Comparison of ENCODE assay signal across 8 cellular contexts in genomic region chr16:19502395-19503131, GRCh38. TPM values are rescaled to one million over a fixed set of nuclear protein-coding genes. Genes with fewer than 3 reads are reported as not detected.
DNase-seq lines count a peak whose midpoint lies in the region; ATAC-seq and TF ChIP-seq lines count a peak whose summit lies in the region.

No MANE protein-coding gene starts in this region.

- peaks cover 7 to 16% of the 10 kb centered on the region in 2 donors for H3K36me3 Mint-ChIP-seq in activated T-cell treated with anti-CD3 and anti-CD28 coated beads, Interleukin-2, amount 50 U/mL, for 72 hours (ENCODE audit: insufficient read depth in 2 of 2)

- H3K4me3 Mint-ChIP-seq in activated T-cell treated with anti-CD3 and anti-CD28 coated beads, Interleukin-2, amount 50 U/mL, for 72 hours, result no peak overlapping the region

- TF ChIP-seq CTCF in Panc1 (IDR thresholded peaks at IDR 0.05), result peak; percentile 93
- peak; percentile 52 to 69 (median 62) for TF ChIP-seq CTCF in tibial nerve (IDR thresholded peaks at IDR 0.05)

- ATAC-seq in Panc1 (peak; percentile 89), HG03378 (IDR thresholded peaks at IDR 0.05; ENCODE audit: unreplicated experiment) (no peak)
- ATAC-seq in activated T-cell treated with anti-CD3 and anti-CD28 coated beads, Interleukin-2, amount 50 U/mL, for 72 hours (replicated peaks in 1 of 2), result peak in 1 of 2 donors; percentile 53

- H3K27ac ChIP-seq in Panc1 (ENCODE audit: low read length) (no peak overlapping the region), tibial nerve (no peak overlapping the region)

- no peaks in the 10 kb centered on the region for H3K4me1 Mint-ChIP-seq in activated T-cell treated with anti-CD3 and anti-CD28 coated beads, Interleukin-2, amount 50 U/mL, for 72 hours (ENCODE audit: low read depth)

- WGBS in tibial nerve, 2 donors, result 92 to 95% methylated on average over 3 of the region's 3 CpGs

- no TSS peak for BruUV-seq in Panc1 (replicated peaks; lab: Mats Ljungman, UMichigan)

- H3K27me3 Mint-ChIP-seq in activated T-cell treated with anti-CD3 and anti-CD28 coated beads, Interleukin-2, amount 50 U/mL, for 72 hours (ENCODE audit: low read depth), result no peaks in the 10 kb centered on the region

- DNase-seq in COLO829 (ENCODE audit: low spot score) (peak; percentile 76), Panc1 (ENCODE audit: low read depth, low spot score) (peak; percentile 70), fibroblast of peridontal ligament (ENCODE audit: extremely low read depth) (peak; percentile 85), nucleus accumbens (lab: John Stamatoyannopoulos, UW) (peak in 50 of 56 donors; percentile 3 to 88 (median 39)), tibial nerve (ENCODE audit: low spot score in 2 of 2) (peak; percentile 44 to 52)
- peak; percentile 64 to 69 for DNase-seq in activated T-cell treated with anti-CD3 and anti-CD28 coated beads, Interleukin-2, amount 50 U/mL, for 72 hours

- H3K4me3 ChIP-seq in Panc1 (ENCODE audit: low read depth in 2 of 2, low read length in 2 of 2) (no peak overlapping the region), tibial nerve (no peak overlapping the region)

- TF ChIP-seq EP300 in Ishikawa (IDR thresholded peaks at IDR 0.05; ENCODE audit: borderline replicate concordance) (no peak), tibial nerve (IDR thresholded peaks at IDR 0.05) (no peak)

- H3K27me3 ChIP-seq in Panc1 (ENCODE audit: control insufficient read depth, insufficient read depth, low read length) (no peaks in the 10 kb centered on the region), tibial nerve (no peaks in the 10 kb centered on the region)

- no peak for TF ChIP-seq POLR2A in tibial nerve (IDR thresholded peaks at IDR 0.05)

- intact Hi-C loops in Panc1 (cut with micrococcal nuclease; ENCODE audit: unreplicated experiment), result loop anchor here (1.0 to 10.0 kb wide), 2 partner anchors 113 to 418 kb away; no protein-coding TSS in a partner anchor

- peaks cover 25% of the 10 kb centered on the region for H3K36me3 ChIP-seq in Panc1 (ENCODE audit: control insufficient read depth, insufficient read depth, low read length)
- peaks cover 0 to 80% (median 8%) of the 10 kb centered on the region in 3 donors for H3K36me3 ChIP-seq in tibial nerve

- H3K9me3 Mint-ChIP-seq in activated T-cell treated with anti-CD3 and anti-CD28 coated beads, Interleukin-2, amount 50 U/mL, for 72 hours, result no peaks in the 10 kb centered on the region

- POLR2A ChIA-PET in Panc1 (lab: Charles Lee), result no interaction called here

- H3K9me3 ChIP-seq in Panc1 (ENCODE audit: control insufficient read depth, insufficient read depth, low read depth, low read length) (no peaks in the 10 kb centered on the region), tibial nerve (no peaks in the 10 kb centered on the region)

- no peak overlapping the region for H3K27ac Mint-ChIP-seq in activated T-cell treated with anti-CD3 and anti-CD28 coated beads, Interleukin-2, amount 50 U/mL, for 72 hours

- CTCF ChIA-PET in Panc1 (lab: Charles Lee), result interaction anchor here (0.5 to 2.5 kb wide), 13 partner anchors 9 to 416 kb away, joined by 3 to 24 read pairs (median 5); partner anchors contain the start of gene TMC5

- in situ Hi-C loops in Panc1 (cut with HindIII; ENCODE audit: low pct_unique_long_range_greater_than_20kb, low sequenced_read_pairs), result no loop called here

- TF ChIP-seq RAD21 in Ishikawa (IDR thresholded peaks at IDR 0.05; ENCODE audit: low read depth), result peak; percentile 74

- H3K4me1 ChIP-seq in Panc1 (ENCODE audit: control insufficient read depth, insufficient read depth, low read length) (no peaks in the 10 kb centered on the region), tibial nerve (peaks cover 0 to 26% (median 4%) of the 10 kb centered on the region in 4 donors)

TF ChIP-seq in Ishikawa, 13 proteins besides CTCF, POLR2A, EP300 and RAD21:
- TF ChIP-seq TEAD4 (IDR thresholded peaks at IDR 0.05), result no peak
- no peak for TF ChIP-seq TAF1 (IDR thresholded peaks at IDR 0.05; ENCODE audit: low read depth)
- no peak for TF ChIP-seq YY1 (IDR thresholded peaks at IDR 0.05; ENCODE audit: low read depth)
- no peak for TF ChIP-seq MAX (IDR thresholded peaks at IDR 0.05)
- TF ChIP-seq USF1 (IDR thresholded peaks at IDR 0.05), result no peak
- no peak for TF ChIP-seq REST (IDR thresholded peaks at IDR 0.05; ENCODE audit: low read depth)

RNA-seq across cellular contexts. Expression of gene GDE1, which starts 19.3 kb away (rescaled TPM):
- total RNA-seq in Panc1 (2021; ENCODE audit: unreplicated experiment), result 135 TPM
- 86.2 TPM for polyA plus RNA-seq in Panc1 (2012; ENCODE audit: insufficient read length)
- total RNA-seq in activated T-cell treated with anti-CD3 and anti-CD28 coated beads, Interleukin-2, amount 50 U/mL, for 72 hours, result 10 to 100 TPM; 26.3 TPM
- total RNA-seq in tibial nerve, result 10 to 100 TPM; 40.6 to 58.1 (median 45.0) TPM

RNA-seq across cellular contexts. Expression of gene CCP110, which starts 21.2 kb away (rescaled TPM):
- total RNA-seq in Panc1 (2021; ENCODE audit: unreplicated experiment), result 31.8 TPM
- 14.3 TPM for polyA plus RNA-seq in Panc1 (2012; ENCODE audit: insufficient read length)
- 10 to 100 TPM; 22.9 to 30.2 TPM for total RNA-seq in activated T-cell treated with anti-CD3 and anti-CD28 coated beads, Interleukin-2, amount 50 U/mL, for 72 hours
- total RNA-seq in tibial nerve, result 10 to 100 TPM; 24.9 to 33.9 (median 27.2) TPM

RNA-seq across cellular contexts. Expression of gene VPS35L, which starts 52.9 kb away (rescaled TPM):
- total RNA-seq in Panc1 (2021; ENCODE audit: unreplicated experiment), result 124 TPM
- 64.3 TPM for polyA plus RNA-seq in Panc1 (2012; ENCODE audit: insufficient read length)
- 10 to 100 TPM; 46.5 to 57.8 TPM for total RNA-seq in activated T-cell treated with anti-CD3 and anti-CD28 coated beads, Interleukin-2, amount 50 U/mL, for 72 hours
- total RNA-seq in tibial nerve, result 10 to 100 TPM; 41.4 to 68.1 (median 61.1) TPM
